In genomic region chr22:22684605-22685561, GRCh38 we compare ENCODE assay signal across 10 cellular contexts. TPM values are rescaled to one million over a fixed set of nuclear protein-coding genes. Genes with fewer than 3 reads are reported as not detected.
DNase-seq lines count a peak whose midpoint lies in the region; ATAC-seq and TF ChIP-seq lines count a peak whose summit lies in the region.
"Had no signal": no experiment of that assay in that cellular context is flagged by ENCODE, and none has a peak within 500 bp of the region (broad histone marks: within the 10 kb centered on the region; RNA-seq: fewer than 3 reads in every experiment).

No MANE protein-coding gene starts in this region.

- H3K9me3 Mint-ChIP-seq in CD8-positive, alpha-beta T cell: no peaks in the 10 kb centered on the region

- POLR2A ChIA-PET in CD8-positive, alpha-beta T cell (lab: Charles Lee): no interaction called here

- H3K4me3 ChIP-seq in H7 (ENCODE audit: insufficient read depth, low read depth, low read length): no peak overlapping the region
- no peak overlapping the region for H3K4me3 ChIP-seq in CD8-positive, alpha-beta T cell (ENCODE audit: low read depth, low read length)

- no peak for ATAC-seq in HG03571 (IDR thresholded peaks at IDR 0.05; ENCODE audit: unreplicated experiment)
- no peak for ATAC-seq in CD8-positive, alpha-beta T cell
- no peak for ATAC-seq in GM21825 (IDR thresholded peaks at IDR 0.05; ENCODE audit: unreplicated experiment)

- H3K27me3 ChIP-seq in H7 (ENCODE audit: control insufficient read depth, insufficient read depth, low read length): peaks cover 11% of the 10 kb centered on the region
- no peaks in the 10 kb centered on the region for H3K27me3 ChIP-seq in CD8-positive, alpha-beta T cell (ENCODE audit: insufficient read depth, low read length)

- no peaks in the 10 kb centered on the region for H3K27me3 Mint-ChIP-seq in CD8-positive, alpha-beta T cell (ENCODE audit: low read depth)

- CTCF ChIA-PET in CD8-positive, alpha-beta T cell (lab: Charles Lee): interaction anchor here (0.6 to 2.7 kb wide), 6 partner anchors 7 to 278 kb away, joined by 3 to 12 read pairs (median 4); no protein-coding TSS in a partner anchor

- H3K4me1 ChIP-seq in CD8-positive, alpha-beta T cell (ENCODE audit: insufficient read depth, low read length): no peaks in the 10 kb centered on the region

- no peaks in the 10 kb centered on the region for H3K9me3 ChIP-seq in CD8-positive, alpha-beta T cell (ENCODE audit: low read length)
- H3K9me3 ChIP-seq: Caco-2 had no signal

- H3K36me3 ChIP-seq in H7 (replicated peaks; ENCODE audit: control insufficient read depth, insufficient read depth, low read length): no peaks in the 10 kb centered on the region
- no peaks in the 10 kb centered on the region for H3K36me3 ChIP-seq in CD8-positive, alpha-beta T cell (ENCODE audit: insufficient read depth, low read length)

- no peak overlapping the region for H3K4me3 Mint-ChIP-seq in CD8-positive, alpha-beta T cell

- intact Hi-C loops in CD8-positive, alpha-beta T cell (cut with DNase I, micrococcal nuclease): loop anchor here (5.0 to 10.0 kb wide), 3 partner anchors 90 to 223 kb away; no protein-coding TSS in a partner anchor

- no peaks in the 10 kb centered on the region for H3K36me3 Mint-ChIP-seq in CD8-positive, alpha-beta T cell

- peak; percentile 65 for TF ChIP-seq CTCF in VCaP (conservative IDR thresholded peaks at IDR 0.05)
- TF ChIP-seq CTCF in CD8-positive, alpha-beta T cell (IDR thresholded peaks at IDR 0.05): no peak

- H3K27ac ChIP-seq in VCaP: no peak overlapping the region
- no peak overlapping the region for H3K27ac ChIP-seq in CD8-positive, alpha-beta T cell (ENCODE audit: low read depth, low read length)

- peak in 2 of 3 experiments; percentile 4 to 5 for DNase-seq in NCI-H1417 (lab: John Stamatoyannopoulos, UW)
- DNase-seq in NCI-H1417 treated with DMSO at 0.1 percent for 48 hours (lab: John Stamatoyannopoulos, UW): no peak
- peak; percentile 70 for DNase-seq in H7
- DNase-seq in kidney glomerular epithelial cell (lab: John Stamatoyannopoulos, UW): peak; percentile 83
- no peak for DNase-seq in CD8-positive, alpha-beta T cell

- no peak overlapping the region for H3K27ac Mint-ChIP-seq in CD8-positive, alpha-beta T cell

- no peaks in the 10 kb centered on the region for H3K4me1 Mint-ChIP-seq in CD8-positive, alpha-beta T cell (ENCODE audit: low read depth)

RNA-seq across cellular contexts. Expression of gene GGTLC2, which starts 40.5 kb away (rescaled TPM):
- not detected in 2 replicates for total RNA-seq in H7 (2014; rRNA removed; shearing (Covaris generic))
- not detected for total RNA-seq in CD8-positive, alpha-beta T cell
- total RNA-seq: activated CD8-positive, alpha-beta memory T cell treated with anti-CD3 and anti-CD28 coated beads for 36 hours had no signal

Comparison
In these comparisons a context has a peak if more than half of its experiments do, and no peak if none do; other contexts are left out.
1. DNase-seq: peak in NCI-H1417 (2 of 3), H7 (single experiment) and kidney glomerular epithelial cell (single experiment); none in NCI-H1417 treated with DMSO at 0.1 percent for 48 hours (single experiment) and CD8-positive, alpha-beta T cell (0 of 7).